ENCODE assay signal across 28 cellular contexts in the genomic region with DNA sequence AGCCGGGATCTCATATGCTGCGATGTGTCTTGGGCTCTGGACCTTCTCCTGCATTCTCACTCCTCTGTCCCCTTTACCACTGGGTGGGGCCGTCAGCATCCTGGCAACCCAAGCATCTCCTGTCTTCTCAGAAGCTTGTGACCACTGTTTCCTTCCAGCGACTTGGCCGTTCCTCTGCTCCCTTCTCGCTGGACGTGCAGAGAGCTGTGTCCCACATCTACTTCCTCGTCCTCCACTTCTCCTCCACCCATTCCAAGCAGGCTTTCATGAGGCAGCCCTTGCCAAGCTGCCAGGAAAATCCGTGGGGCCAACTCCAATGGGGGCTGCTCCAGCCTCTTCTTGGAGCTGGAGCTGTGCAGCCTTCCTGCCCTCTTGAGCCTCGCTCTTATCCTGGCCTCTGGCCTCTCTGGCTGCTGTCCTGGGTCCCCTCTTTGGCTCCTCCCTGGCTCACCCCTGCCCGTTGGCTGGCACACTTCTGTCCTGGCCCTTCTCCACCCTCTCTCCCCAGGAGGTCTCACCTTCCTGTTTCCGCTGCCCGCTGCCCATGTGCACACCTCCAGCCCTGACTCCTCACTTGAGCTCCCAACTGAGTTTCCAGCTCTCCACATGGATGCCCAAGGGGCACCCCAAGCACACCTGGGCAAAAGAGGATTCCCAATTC. TPM values are rescaled to one million over a fixed set of nuclear protein-coding genes. Genes with fewer than 3 reads are reported as not detected.
DNase-seq lines count a peak whose midpoint lies in the region; ATAC-seq, FAIRE-seq and TF ChIP-seq lines count a peak whose summit lies in the region.
"Had no signal": no experiment of that assay in that cellular context is flagged by ENCODE, and none has a peak within 500 bp of the region (broad histone marks: within the 10 kb centered on the region; RNA-seq: fewer than 3 reads in every experiment).

No MANE protein-coding gene starts in this region.

- H3K4me1 ChIP-seq in kidney (ENCODE audit: control insufficient read depth in 1 of 2, insufficient read depth in 1 of 2, low read depth in 1 of 2, low read length in 2 of 2) (peaks cover 26 to 28% of the 10 kb centered on the region in 2 donors), thyroid gland (peaks cover 25 to 34% of the 10 kb centered on the region in 2 donors)
- H3K4me1 ChIP-seq: foreskin keratinocyte had no signal

- H3K36me3 ChIP-seq in kidney (ENCODE audit: control insufficient read depth in 1 of 2, insufficient read depth in 2 of 2, low read length in 2 of 2), result no peaks in the 10 kb centered on the region
- no peaks in the 10 kb centered on the region for H3K36me3 ChIP-seq in thyroid gland
- H3K36me3 ChIP-seq: cardiac muscle cell, right atrium auricular region, WERI-Rb-1 had no signal

- FAIRE-seq in kidney (lab: Jason Lieb, UNC), result no peak

- WGBS in thyroid gland, 2 donors, result 27 to 31% methylated on average over 13 of the region's 13 CpGs

- peak overlapping the region in 1 of 2 donors; percentile 46 for H3K9ac ChIP-seq in kidney (ENCODE audit: low read length in 2 of 2)

- no peaks in the 10 kb centered on the region for H3K9me3 Mint-ChIP-seq in activated CD8-positive, alpha-beta memory T cell treated with anti-CD3 and anti-CD28 coated beads, Interleukin-2, amount 10 ng/mL, durations not matched to agents 7 days and 5 days (ENCODE audit: low read depth)
- no peaks in the 10 kb centered on the region for H3K9me3 Mint-ChIP-seq in T-helper 1 cell treated with Interleukin-12 subunit alpha and Interleukin-12 subunit beta and Interleukin-4 antibody, amounts not matched to agents 30 μg/mL and 1 μg/mL, for 36 hours
- H3K9me3 Mint-ChIP-seq: CD4-positive, alpha-beta T cell; GM23338 had no signal

- no peak overlapping the region for H3K4me3 ChIP-seq in kidney (ENCODE audit: low read length in 2 of 2)
- no peak overlapping the region for H3K4me3 ChIP-seq in thyroid gland (replicated peaks in 1 of 3)
- H3K4me3 ChIP-seq: cardiac muscle cell, dorsolateral prefrontal cortex, GM23338, lung, right atrium auricular region had no signal

- H3K27ac Mint-ChIP-seq in activated CD8-positive, alpha-beta memory T cell treated with anti-CD3 and anti-CD28 coated beads, Interleukin-2, amount 10 ng/mL, durations not matched to agents 7 days and 5 days, result peak overlapping the region; percentile 78
- H3K27ac Mint-ChIP-seq in T-helper 1 cell treated with Interleukin-12 subunit alpha and Interleukin-12 subunit beta and Interleukin-4 antibody, amounts not matched to agents 30 μg/mL and 1 μg/mL, for 36 hours, result peak overlapping the region; percentile 41
- H3K27ac Mint-ChIP-seq: CD4-positive, alpha-beta T cell; GM23338 had no signal

- peak; percentile 32 for ATAC-seq in activated CD8-positive, alpha-beta memory T cell treated with anti-CD3 and anti-CD28 coated beads, Interleukin-2, amount 10 ng/mL, durations not matched to agents 7 days and 5 days
- ATAC-seq in GM21619 (IDR thresholded peaks at IDR 0.05; ENCODE audit: unreplicated experiment), result no peak
- ATAC-seq: foreskin keratinocyte had no signal

- intact Hi-C loops in kidney (cut with DNase I) (no loop called here), thyroid gland (cut with DNase I) (no loop called here)

- no peaks in the 10 kb centered on the region for H3K9me3 ChIP-seq in kidney (ENCODE audit: control insufficient read depth in 1 of 2, low read length in 2 of 2)
- no peaks in the 10 kb centered on the region for H3K9me3 ChIP-seq in thyroid gland
- H3K9me3 ChIP-seq: right atrium auricular region had no signal

- TF ChIP-seq CTCF in kidney (IDR thresholded peaks at IDR 0.05; ENCODE audit: borderline replicate concordance, extremely low read depth, insufficient read depth), result no peak
- TF ChIP-seq CTCF in thyroid gland (IDR thresholded peaks at IDR 0.05), result no peak

- no peaks in the 10 kb centered on the region for H3K27me3 ChIP-seq in thyroid gland
- H3K27me3 ChIP-seq: cardiac muscle cell, dorsolateral prefrontal cortex, right atrium auricular region had no signal

- no peak for DNase-seq in activated CD8-positive, alpha-beta memory T cell treated with anti-CD3 and anti-CD28 coated beads, Interleukin-2, amount 10 ng/mL, durations not matched to agents 7 days and 5 days
- no peak for DNase-seq in activated CD8-positive, alpha-beta memory T cell treated with anti-CD3 and anti-CD28 coated beads, Interleukin-2, amount 50 U/mL, for 4 hours
- DNase-seq in kidney (no peak), thyroid gland (peak; percentile 69 to 76), dedifferentiated amniotic fluid mesenchymal stem cell (ENCODE audit: extremely low spot score) (no peak)
- no peak for DNase-seq in stimulated activated CD4-positive, alpha-beta T cell treated with anti-CD3 and anti-CD28 coated beads, Interleukin-4, amount 100 ng/mL, for 1 hour
- DNase-seq: ACHN; activated CD8-positive, alpha-beta memory T cell treated with anti-CD3 and anti-CD28 coated beads for 24 hours; CD4-positive, alpha-beta T cell; DMS153; foreskin keratinocyte; GDM1; hippocampal formation; Karpas-422; NCI-H1694 treated with DMSO at 0.1 percent for 48 hours; NCI-H748 treated with DMSO at 0.1 percent for 48 hours; OCI-M1; SHP77 treated with DMSO at 0.1 percent for 48 hours; WERI-Rb-1 had no signal

- H3K4me1 Mint-ChIP-seq in activated CD8-positive, alpha-beta memory T cell treated with anti-CD3 and anti-CD28 coated beads, Interleukin-2, amount 10 ng/mL, durations not matched to agents 7 days and 5 days, result peaks cover 52% of the 10 kb centered on the region
- peaks cover 27% of the 10 kb centered on the region for H3K4me1 Mint-ChIP-seq in T-helper 1 cell treated with Interleukin-12 subunit alpha and Interleukin-12 subunit beta and Interleukin-4 antibody, amounts not matched to agents 30 μg/mL and 1 μg/mL, for 36 hours (ENCODE audit: low read depth)

- peaks cover 20% of the 10 kb centered on the region for H3K27me3 Mint-ChIP-seq in activated CD8-positive, alpha-beta memory T cell treated with anti-CD3 and anti-CD28 coated beads, Interleukin-2, amount 10 ng/mL, durations not matched to agents 7 days and 5 days
- H3K27me3 Mint-ChIP-seq in T-helper 1 cell treated with Interleukin-12 subunit alpha and Interleukin-12 subunit beta and Interleukin-4 antibody, amounts not matched to agents 30 μg/mL and 1 μg/mL, for 36 hours (ENCODE audit: low read depth), result peaks cover 18% of the 10 kb centered on the region

- no peaks in the 10 kb centered on the region for H3K36me3 Mint-ChIP-seq in activated CD8-positive, alpha-beta memory T cell treated with anti-CD3 and anti-CD28 coated beads, Interleukin-2, amount 10 ng/mL, durations not matched to agents 7 days and 5 days
- no peaks in the 10 kb centered on the region for H3K36me3 Mint-ChIP-seq in T-helper 1 cell treated with Interleukin-12 subunit alpha and Interleukin-12 subunit beta and Interleukin-4 antibody, amounts not matched to agents 30 μg/mL and 1 μg/mL, for 36 hours (ENCODE audit: low read depth)

- peak overlapping the region; percentile 16 to 61 for H3K27ac ChIP-seq in kidney (ENCODE audit: low read depth in 2 of 2, low read length in 2 of 2)
- H3K27ac ChIP-seq in thyroid gland, result no peak overlapping the region
- H3K27ac ChIP-seq: cardiac muscle cell, foreskin keratinocyte, right atrium auricular region, WERI-Rb-1 had no signal

- peak overlapping the region; percentile 52 for H3K4me3 Mint-ChIP-seq in activated CD8-positive, alpha-beta memory T cell treated with anti-CD3 and anti-CD28 coated beads, Interleukin-2, amount 10 ng/mL, durations not matched to agents 7 days and 5 days
- peak overlapping the region; percentile 75 for H3K4me3 Mint-ChIP-seq in T-helper 1 cell treated with Interleukin-12 subunit alpha and Interleukin-12 subunit beta and Interleukin-4 antibody, amounts not matched to agents 30 μg/mL and 1 μg/mL, for 36 hours
- H3K4me3 Mint-ChIP-seq: CD4-positive, alpha-beta T cell; GM23338 had no signal

- TF ChIP-seq POLR2A in thyroid gland (IDR thresholded peaks at IDR 0.05), result no peak

- CTCF ChIA-PET in activated CD8-positive, alpha-beta memory T cell treated with anti-CD3 and anti-CD28 coated beads, Interleukin-2, amount 10 ng/mL, durations not matched to agents 7 days and 5 days (lab: Charles Lee), result interaction anchor here (0.6 to 2.9 kb wide), 10 partner anchors 9 to 273 kb away, joined by 3 to 16 read pairs (median 6); a partner anchor contains a TSS

RNA-seq across cellular contexts. Expression of a gene that starts 8.8 kb away (rescaled TPM):
- 1 to 10 TPM in 1 of 2 experiments, under 1 TPM in 1; 0.91 to 1.8 TPM for total RNA-seq in activated CD8-positive, alpha-beta memory T cell treated with anti-CD3 and anti-CD28 coated beads, Interleukin-2, amount 10 ng/mL, durations not matched to agents 7 days and 5 days
- total RNA-seq in kidney (5.0 TPM), thyroid gland (1 to 10 TPM in 3 of 4 donors, under 1 TPM in 1; 0.42 to 2.7 (median 1.5) TPM)
- polyA plus RNA-seq in kidney (ENCODE audit: insufficient read depth, low read depth, low replicate concordance), result 12.0 TPM
- total RNA-seq: CD4-positive, alpha-beta T cell; lung had no signal
- polyA plus RNA-seq: lung had no signal

RNA-seq across cellular contexts. Expression of a gene that starts 21.1 kb away (rescaled TPM):
- not detected for total RNA-seq in activated CD8-positive, alpha-beta memory T cell treated with anti-CD3 and anti-CD28 coated beads, Interleukin-2, amount 10 ng/mL, durations not matched to agents 7 days and 5 days
- total RNA-seq in kidney, result 60.6 TPM
- 519 TPM for polyA plus RNA-seq in kidney (ENCODE audit: insufficient read depth, low read depth, low replicate concordance)
- total RNA-seq in thyroid gland, result 10 to 100 TPM in 3 of 4 donors, 1 to 10 TPM in 1; 7.1 to 42.2 (median 15.4) TPM
- total RNA-seq: CD4-positive, alpha-beta T cell; foreskin keratinocyte; HT1080; osteocyte had no signal
- polyA plus RNA-seq: foreskin keratinocyte had no signal

RNA-seq across cellular contexts. Expression of a gene that starts 42.8 kb away (rescaled TPM):
- not detected for total RNA-seq in activated CD8-positive, alpha-beta memory T cell treated with anti-CD3 and anti-CD28 coated beads, Interleukin-2, amount 10 ng/mL, durations not matched to agents 7 days and 5 days
- total RNA-seq in kidney (7.8 TPM), thyroid gland (10 to 100 TPM in 2 of 4 donors, 1 to 10 TPM in 2; 3.9 to 27.1 (median 16.1) TPM)
- polyA plus RNA-seq in kidney (ENCODE audit: insufficient read depth, low read depth, low replicate concordance), result 187 TPM
- total RNA-seq: CD4-positive, alpha-beta T cell; foreskin keratinocyte; HT1080; osteocyte had no signal
- polyA plus RNA-seq: foreskin keratinocyte had no signal

RNA-seq across cellular contexts. Expression of a gene that starts 46.8 kb away (rescaled TPM):
- total RNA-seq in activated CD8-positive, alpha-beta memory T cell treated with anti-CD3 and anti-CD28 coated beads, Interleukin-2, amount 10 ng/mL, durations not matched to agents 7 days and 5 days, result not detected
- total RNA-seq in kidney (29.1 TPM), thyroid gland (1 to 10 TPM in 3 of 4 donors, under 1 TPM in 1; 0.81 to 9.0 (median 2.9) TPM)
- polyA plus RNA-seq in kidney (ENCODE audit: insufficient read depth, low read depth, low replicate concordance), result 17.0 TPM
- total RNA-seq: CD4-positive, alpha-beta T cell; foreskin keratinocyte; GM23338; HT1080 had no signal
- polyA plus RNA-seq: foreskin keratinocyte had no signal

Comparison
In these comparisons a context has a peak if more than half of its experiments do, and no peak if none do; other contexts are left out.
1. DNase-seq: peak in thyroid gland (2 of 2); none in activated CD8-positive, alpha-beta memory T cell treated with anti-CD3 and anti-CD28 coated beads, Interleukin-2, amount 10 ng/mL, durations not matched to agents 7 days and 5 days (single experiment), activated CD8-positive, alpha-beta memory T cell treated with anti-CD3 and anti-CD28 coated beads, Interleukin-2, amount 50 U/mL, for 4 hours (single experiment), kidney (single experiment), dedifferentiated amniotic fluid mesenchymal stem cell (single experiment) and stimulated activated CD4-positive, alpha-beta T cell treated with anti-CD3 and anti-CD28 coated beads, Interleukin-4, amount 100 ng/mL, for 1 hour (single experiment).
2. H3K27ac ChIP-seq: peak in kidney (2 of 2); none in thyroid gland (0 of 3).
3. RNA of a gene that starts 21.1 kb away (total RNA-seq): 60.6 TPM in kidney (single experiment) and 7.1 to 42.2 TPM in thyroid gland; not detected in activated CD8-positive, alpha-beta memory T cell treated with anti-CD3 and anti-CD28 coated beads, Interleukin-2, amount 10 ng/mL, durations not matched to agents 7 days and 5 days; every median in the first group is over 4 times any median in the second.